In genomic region chr1:203176744-203177460, GRCh38 we compare ENCODE assay signal across 2 cellular contexts.
TF ChIP-seq lines count a peak whose summit lies in the region.

No MANE protein-coding gene starts in this region.

TF ChIP-seq in A549, 52 proteins besides CTCF, POLR2A, EP300 and RAD21:
- TF ChIP-seq NPAS2 (CRISPR knock-in tag; IDR thresholded peaks at IDR 0.05; ENCODE audit: borderline replicate concordance) (no peak), MYC (IDR thresholded peaks at IDR 0.05; ENCODE audit: borderline replicate concordance, low read length) (no peak), HMGXB4 (CRISPR knock-in tag; IDR thresholded peaks at IDR 0.05; ENCODE audit: borderline replicate concordance) (no peak), RNF2 (IDR thresholded peaks at IDR 0.05; ENCODE audit: borderline replicate concordance, low read depth) (no peak), FOSL2 (IDR thresholded peaks at IDR 0.05) (no peak), FOSL2 (CRISPR knock-in tag; IDR thresholded peaks at IDR 0.05) (no peak), JUN (IDR thresholded peaks at IDR 0.05) (no peak), EHF (CRISPR knock-in tag; IDR thresholded peaks at IDR 0.05) (no peak), JUNB (IDR thresholded peaks at IDR 0.05) (no peak), CEBPB (IDR thresholded peaks at IDR 0.05) (no peak), USF2 (IDR thresholded peaks at IDR 0.05) (no peak)
- TF ChIP-seq, protein P1, sequence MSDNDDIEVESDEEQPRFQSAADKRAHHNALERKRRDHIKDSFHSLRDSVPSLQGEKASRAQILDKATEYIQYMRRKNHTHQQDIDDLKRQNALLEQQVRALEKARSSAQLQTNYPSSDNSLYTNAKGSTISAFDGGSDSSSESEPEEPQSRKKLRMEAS (IDR thresholded peaks at IDR 0.05), result no peak
- TF ChIP-seq, protein P2, sequence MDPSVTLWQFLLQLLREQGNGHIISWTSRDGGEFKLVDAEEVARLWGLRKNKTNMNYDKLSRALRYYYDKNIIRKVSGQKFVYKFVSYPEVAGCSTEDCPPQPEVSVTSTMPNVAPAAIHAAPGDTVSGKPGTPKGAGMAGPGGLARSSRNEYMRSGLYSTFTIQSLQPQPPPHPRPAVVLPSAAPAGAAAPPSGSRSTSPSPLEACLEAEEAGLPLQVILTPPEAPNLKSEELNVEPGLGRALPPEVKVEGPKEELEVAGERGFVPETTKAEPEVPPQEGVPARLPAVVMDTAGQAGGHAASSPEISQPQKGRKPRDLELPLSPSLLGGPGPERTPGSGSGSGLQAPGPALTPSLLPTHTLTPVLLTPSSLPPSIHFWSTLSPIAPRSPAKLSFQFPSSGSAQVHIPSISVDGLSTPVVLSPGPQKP (IDR thresholded peaks at IDR 0.05; ENCODE audit: low read depth, low read length), result no peak

TF ChIP-seq in HEK293, 187 proteins besides CTCF, POLR2A, EP300 and RAD21:
- TF ChIP-seq EGR2 (tag by site-specific recombination; IDR thresholded peaks at IDR 0.05; ENCODE audit: low read depth) (peak; percentile 67), ZFHX2 (tag by site-specific recombination; conservative IDR thresholded peaks at IDR 0.05) (peak; percentile 70), PRDM1 (tag by site-specific recombination; IDR thresholded peaks at IDR 0.05) (no peak), ZNF596 (tag by site-specific recombination; IDR thresholded peaks at IDR 0.05) (no peak)
- TF ChIP-seq, protein P3, sequence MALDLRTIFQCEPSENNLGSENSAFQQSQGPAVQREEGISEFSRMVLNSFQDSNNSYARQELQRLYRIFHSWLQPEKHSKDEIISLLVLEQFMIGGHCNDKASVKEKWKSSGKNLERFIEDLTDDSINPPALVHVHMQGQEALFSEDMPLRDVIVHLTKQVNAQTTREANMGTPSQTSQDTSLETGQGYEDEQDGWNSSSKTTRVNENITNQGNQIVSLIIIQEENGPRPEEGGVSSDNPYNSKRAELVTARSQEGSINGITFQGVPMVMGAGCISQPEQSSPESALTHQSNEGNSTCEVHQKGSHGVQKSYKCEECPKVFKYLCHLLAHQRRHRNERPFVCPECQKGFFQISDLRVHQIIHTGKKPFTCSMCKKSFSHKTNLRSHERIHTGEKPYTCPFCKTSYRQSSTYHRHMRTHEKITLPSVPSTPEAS (tag by site-specific recombination; IDR thresholded peaks at IDR 0.05), result no peak
TF ChIP-seq in HEK293: peak in this region for 2.
